9 cellular contexts compared by ENCODE assay signal in the genomic region with DNA sequence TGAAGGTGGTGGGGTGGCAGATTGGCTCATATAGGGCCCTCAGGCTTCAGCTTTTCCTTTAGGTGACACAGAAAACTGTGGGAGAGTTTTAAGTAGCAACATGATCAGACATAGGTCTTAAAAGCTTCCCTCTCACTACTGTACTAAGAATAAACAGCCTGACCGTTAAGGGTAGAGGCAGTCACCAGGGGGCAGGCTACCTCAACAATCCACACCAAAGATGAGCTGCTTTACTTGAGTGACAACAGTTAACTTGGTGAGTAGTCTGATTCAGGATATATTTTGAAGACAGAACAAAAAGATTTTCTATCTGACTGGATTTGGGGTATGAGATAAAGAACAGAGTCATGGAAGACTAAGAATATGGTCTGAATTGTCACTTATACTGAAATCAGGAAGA. TPM values are rescaled to one million over a fixed set of nuclear protein-coding genes. Genes with fewer than 3 reads are reported as not detected.
DNase-seq lines count a peak whose midpoint lies in the region; ATAC-seq lines count a peak whose summit lies in the region.
"Had no signal": no experiment of that assay in that cellular context is flagged by ENCODE, and none has a peak within 500 bp of the region (broad histone marks: within the 10 kb centered on the region; RNA-seq: fewer than 3 reads in every experiment).

No MANE protein-coding gene starts in this region.

- H3K4me3 ChIP-seq in right cardiac atrium (ENCODE audit: low read length) = no peak overlapping the region

- no peaks in the 10 kb centered on the region for H3K4me1 ChIP-seq in right cardiac atrium (ENCODE audit: control insufficient read depth, insufficient read depth, low read length)

- intact Hi-C loops in right cardiac atrium (cut with DNase I) = no loop called here

- ATAC-seq in activated naive CD4-positive, alpha-beta T cell treated with anti-CD3 and anti-CD28 coated beads, Interleukin-2, amount 50 U/mL, for 72 hours = peak; percentile 81 to 82
- ATAC-seq in right cardiac atrium = peak; percentile 48 to 77
- ATAC-seq in HG03457 (IDR thresholded peaks at IDR 0.05; ENCODE audit: unreplicated experiment) = no peak

- H3K27me3 ChIP-seq in right cardiac atrium (ENCODE audit: control insufficient read depth, insufficient read depth) = no peaks in the 10 kb centered on the region

- no peaks in the 10 kb centered on the region for H3K9me3 ChIP-seq in right cardiac atrium (ENCODE audit: control insufficient read depth, low read length)

- peaks cover 9 to 13% of the 10 kb centered on the region in 2 donors for H3K36me3 Mint-ChIP-seq in activated naive CD4-positive, alpha-beta T cell treated with anti-CD3 and anti-CD28 coated beads, Interleukin-2, amount 50 U/mL, for 72 hours

- WGBS in right cardiac atrium = 13% methylated on average over 1 of the region's 1 CpG

- H3K27ac ChIP-seq in right cardiac atrium (ENCODE audit: low read length) = no peak overlapping the region
- H3K27ac ChIP-seq: epithelial cell of prostate had no signal

- DNase-seq in NCI-H2029 (lab: John Stamatoyannopoulos, UW) (peak; percentile 9), NCI-H2029 treated with DMSO at 0.1 percent for 48 hours (lab: John Stamatoyannopoulos, UW) (no peak), HK-2 (ENCODE audit: unreplicated experiment) (peak; percentile 50), SHP77 (lab: John Stamatoyannopoulos, UW) (peak; percentile 34 to 36), right cardiac atrium (peak; percentile 17 to 80 (median 63))
- peak in 1 of 2 donors; percentile 47 for DNase-seq in activated naive CD4-positive, alpha-beta T cell treated with anti-CD3 and anti-CD28 coated beads, Interleukin-2, amount 50 U/mL, for 72 hours (ENCODE audit: low spot score in 2 of 2)
- DNase-seq in stimulated activated CD4-positive, alpha-beta T cell treated with anti-CD3 and anti-CD28 coated beads, Interleukin-1b, Interleukin-23, amount 100 ng/mL, for 24 hours (ENCODE audit: low read depth in 4 of 4, low spot score in 1 of 4) = peak in 3 of 4 experiments; percentile 11 to 38 (median 26)

- peak overlapping the region in 1 of 2 donors; percentile 38 for H3K27ac Mint-ChIP-seq in activated naive CD4-positive, alpha-beta T cell treated with anti-CD3 and anti-CD28 coated beads, Interleukin-2, amount 50 U/mL, for 72 hours

- H3K9me3 Mint-ChIP-seq in activated naive CD4-positive, alpha-beta T cell treated with anti-CD3 and anti-CD28 coated beads, Interleukin-2, amount 50 U/mL, for 72 hours = no peaks in the 10 kb centered on the region

RNA-seq across cellular contexts. Expression of a gene that starts 53.7 kb away (rescaled TPM):
- total RNA-seq in activated naive CD4-positive, alpha-beta T cell treated with anti-CD3 and anti-CD28 coated beads, Interleukin-2, amount 50 U/mL, for 72 hours = 10 to 100 TPM; 27.1 to 64.9 TPM
- total RNA-seq in right cardiac atrium = 10 to 100 TPM; 26.7 to 31.2 (median 28.7) TPM
- 8.9 TPM for polyA plus RNA-seq in right cardiac atrium
